ENCODE assay signal across 18 cellular contexts in the genomic region with DNA sequence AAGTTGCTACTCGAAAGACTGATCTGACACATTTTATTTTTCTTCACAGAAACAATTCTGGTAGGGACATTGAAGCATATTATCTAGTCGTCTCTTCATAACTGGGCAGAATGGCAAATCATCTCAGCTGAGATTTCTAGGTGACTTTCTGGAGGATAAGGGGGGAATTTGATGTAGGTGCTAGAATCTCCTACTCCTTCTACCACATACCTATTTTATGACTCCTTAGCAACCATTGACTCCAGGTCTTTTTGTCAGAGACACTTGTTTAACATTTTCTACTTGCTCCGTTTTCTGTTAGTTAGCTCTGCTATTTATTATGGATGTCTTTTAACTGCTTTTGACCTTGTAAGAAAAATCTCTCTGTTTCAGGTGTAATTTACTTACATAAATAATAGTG.
DNase-seq lines count a peak whose midpoint lies in the region; ATAC-seq, FAIRE-seq and TF ChIP-seq lines count a peak whose summit lies in the region.
"Had no signal": no experiment of that assay in that cellular context is flagged by ENCODE, and none has a peak within 500 bp of the region (broad histone marks: within the 10 kb centered on the region; RNA-seq: fewer than 3 reads in every experiment).

No MANE protein-coding gene starts in this region.

- H3K4me2 ChIP-seq in BLaER1 treated with 17β-estradiol and CSF1 and Interleukin-3, amounts not matched to agents 10 nM and 100 nM, result peak overlapping the region in 6 of 11 experiments; percentile 12 to 65 (median 44); a peak in 9 of 22 replicates
- H3K4me2 ChIP-seq in H9 (ENCODE audit: insufficient read depth, insufficient read length, low read length), result no peak overlapping the region

- ATAC-seq in omental fat pad (ENCODE audit: low FRiP score), result peak; percentile 25

- H4K20me1 ChIP-seq in BLaER1 treated with 17β-estradiol and CSF1 and Interleukin-3, amounts not matched to agents 10 nM and 100 nM, result no peaks in the 10 kb centered on the region
- H4K20me1 ChIP-seq in H9 (ENCODE audit: control insufficient read depth, insufficient read depth, insufficient read length), result no peaks in the 10 kb centered on the region

- H3K9me3 Mint-ChIP-seq in H9, result no peaks in the 10 kb centered on the region

- WGBS in H9 (ENCODE audit: extremely low coverage, insufficient read length, low lambda C conversion rate), result no CpG with 5 or more reads among the region's 3 CpGs

- no peak overlapping the region for H4K8ac ChIP-seq in H9 (replicated peaks; ENCODE audit: insufficient read length, low read depth, low read length)

- no peak overlapping the region for H3K56ac ChIP-seq in H9 (ENCODE audit: insufficient read length, low read depth, low read length)

- TF ChIP-seq CTCF in omental fat pad (IDR thresholded peaks at IDR 0.05), result no peak
- no peak for TF ChIP-seq CTCF in H9 (conservative IDR thresholded peaks at IDR 0.05)

- peak; percentile 49 for FAIRE-seq in RCC 7860 (lab: Jason Lieb, UNC)
- FAIRE-seq: frontal cortex had no signal

- H3K18ac ChIP-seq in H9 (ENCODE audit: insufficient read length, low read depth, low read length), result no peak overlapping the region

- H3K4me1 Mint-ChIP-seq in H9, result peaks cover 8% of the 10 kb centered on the region in 2 experiments; a peak in 3 of 4 replicates
- H3K4me1 Mint-ChIP-seq: CD4-positive, alpha-beta memory T cell; memory B cell had no signal

- no peaks in the 10 kb centered on the region for H3K9me3 ChIP-seq in BLaER1 treated with 17β-estradiol and CSF1 and Interleukin-3, amounts not matched to agents 10 nM and 100 nM (replicated peaks in 1 of 11)
- no peaks in the 10 kb centered on the region for H3K9me3 ChIP-seq in H9 (ENCODE audit: control insufficient read depth, low read depth, low read length)
- H3K9me3 ChIP-seq: MG63, stomach had no signal

- no peaks in the 10 kb centered on the region for H3K36me3 Mint-ChIP-seq in H9 (ENCODE audit: insufficient read depth in 1 of 3, low read depth in 3 of 3)
- H3K36me3 Mint-ChIP-seq: CD4-positive, alpha-beta memory T cell; memory B cell had no signal

- no peak overlapping the region for H2AK5ac ChIP-seq in H9 (ENCODE audit: insufficient read length, low read length)

- no peak overlapping the region for H3T11ph ChIP-seq in H9 (ENCODE audit: low read length)

- no peaks in the 10 kb centered on the region for H3K79me1 ChIP-seq in H9 (ENCODE audit: insufficient read depth, low read depth, low read length, poor library complexity, severe bottlenecking)

- no peak overlapping the region for H4K91ac ChIP-seq in H9 (ENCODE audit: insufficient read length, low read depth, low read length)

- no peak overlapping the region for H2BK5ac ChIP-seq in H9 (ENCODE audit: insufficient read length, low read length)

- H3K79me2 ChIP-seq in H9 (ENCODE audit: insufficient read depth, low read length), result no peaks in the 10 kb centered on the region

- H3K4me3 Mint-ChIP-seq in H9, result no peak overlapping the region
- H3K4me3 Mint-ChIP-seq: CD4-positive, alpha-beta memory T cell; memory B cell had no signal

- no peak overlapping the region for H3K4ac ChIP-seq in H9 (ENCODE audit: low read depth, low read length)

- no peak overlapping the region for H2AFZ ChIP-seq in H9 (ENCODE audit: low read length)

- no peak overlapping the region for H3K23ac ChIP-seq in H9 (ENCODE audit: insufficient read length, low read depth, low read length)

- peaks cover 0 to 23% (median 7%) of the 10 kb centered on the region in 10 experiments; a peak in 9 of 20 replicates for H3K4me1 ChIP-seq in BLaER1 treated with 17β-estradiol and CSF1 and Interleukin-3, amounts not matched to agents 10 nM and 100 nM
- H3K4me1 ChIP-seq in H9 (ENCODE audit: insufficient read depth, low read length), result no peaks in the 10 kb centered on the region; the same call in 1 of the 2 replicates

- 0 out of 22 replicates have a peak overlapping the region, but pooled peaks of 1 of the 11 experiments have one; percentile 12 for H3K9ac ChIP-seq in BLaER1 treated with 17β-estradiol and CSF1 and Interleukin-3, amounts not matched to agents 10 nM and 100 nM
- H3K9ac ChIP-seq in H9 (ENCODE audit: extremely low read depth, insufficient read length, low read length), result no peak overlapping the region

- no peak overlapping the region for H3K14ac ChIP-seq in H9 (ENCODE audit: insufficient read depth, low read length)

- no peaks in the 10 kb centered on the region for H3K36me3 ChIP-seq in BLaER1 treated with 17β-estradiol and CSF1 and Interleukin-3, amounts not matched to agents 10 nM and 100 nM
- H3K36me3 ChIP-seq: MG63, stomach had no signal

- no peaks in the 10 kb centered on the region for H3K23me2 ChIP-seq in H9 (ENCODE audit: insufficient read length, low read depth, low read length, poor library complexity, severe bottlenecking)

- H2BK15ac ChIP-seq in H9 (ENCODE audit: low read depth, low read length), result no peak overlapping the region

- peak overlapping the region in 5 of 11 experiments; percentile 6 to 40 (median 31); a peak in 8 of 22 replicates for H3K27ac ChIP-seq in BLaER1 treated with 17β-estradiol and CSF1 and Interleukin-3, amounts not matched to agents 10 nM and 100 nM
- H3K27ac ChIP-seq in epithelial cell of prostate (peak overlapping the region; percentile 29), H9 (ENCODE audit: insufficient read length, low read depth, low read length) (no peak overlapping the region)

- H4K5ac ChIP-seq in H9 (ENCODE audit: insufficient read length, low read depth, low read length), result no peak overlapping the region

- no peaks in the 10 kb centered on the region for H3K27me3 Mint-ChIP-seq in H9 (ENCODE audit: low read depth)
- H3K27me3 Mint-ChIP-seq: CD4-positive, alpha-beta memory T cell; memory B cell had no signal

- no peak overlapping the region for H3K4me3 ChIP-seq in BLaER1 treated with 17β-estradiol and CSF1 and Interleukin-3, amounts not matched to agents 10 nM and 100 nM
- H3K4me3 ChIP-seq: MG63, stomach had no signal

- H2BK20ac ChIP-seq in H9 (ENCODE audit: low read depth, low read length, poor library complexity, severe bottlenecking), result no peak overlapping the region

- H3K27me3 ChIP-seq in BLaER1 treated with 17β-estradiol and CSF1 and Interleukin-3, amounts not matched to agents 10 nM and 100 nM, result no peaks in the 10 kb centered on the region
- no peaks in the 10 kb centered on the region for H3K27me3 ChIP-seq in H9 (ENCODE audit: insufficient read depth, low read length)
- H3K27me3 ChIP-seq: MG63, stomach had no signal

- H2BK12ac ChIP-seq in H9 (ENCODE audit: insufficient read length, low read depth, low read length), result no peak overlapping the region

- DNase-seq in RCC 7860 (ENCODE audit: low spot score) (peak; percentile 51), epithelial cell of prostate (ENCODE audit: low read depth, low spot score) (no peak), omental fat pad (ENCODE audit: low spot score) (no peak), NCI-H2107 treated with DMSO at 0.1 percent for 48 hours (lab: John Stamatoyannopoulos, UW; ENCODE audit: unreplicated experiment) (no peak), DMS153 treated with DMSO at 0.1 percent for 48 hours (lab: John Stamatoyannopoulos, UW; ENCODE audit: unreplicated experiment) (no peak), NCI-H82 treated with DMSO at 0.1 percent for 48 hours (lab: John Stamatoyannopoulos, UW; ENCODE audit: unreplicated experiment) (no peak), H9 (no peak)
- DNase-seq: activated CD4-positive, CD25-positive, alpha-beta regulatory T cell treated with anti-CD3 and anti-CD28 coated beads, Interleukin-2, amount 50 U/mL, for 72 hours; activated gamma-delta T cell; CD4-positive, alpha-beta memory T cell; NCI-H1694; NCI-H446; right cardiac atrium; stomach had no signal

- H3K27ac Mint-ChIP-seq in H9, result no peak overlapping the region
- H3K27ac Mint-ChIP-seq: CD4-positive, alpha-beta memory T cell; memory B cell had no signal

- H2BK120ac ChIP-seq in H9 (ENCODE audit: low read depth, low read length, poor library complexity, severe bottlenecking), result no peak overlapping the region
